27 cellular contexts compared by ENCODE assay signal in genomic region chr16:62224810-62225209, GRCh38.
"Had no signal": no experiment of that assay in that cellular context is flagged by ENCODE, and none has a peak within 500 bp of the region (broad histone marks: within the 10 kb centered on the region; RNA-seq: fewer than 3 reads in every experiment).

No MANE protein-coding gene starts in this region.

- H3K27me3 Mint-ChIP-seq: activated CD4-positive, alpha-beta memory T cell treated with anti-CD3 and anti-CD28 coated beads, Interleukin-2, amount 10 ng/mL, durations not matched to agents 7 days and 5 days; activated CD4-positive, alpha-beta T cell treated with anti-CD3 and anti-CD28 coated beads, Interleukin-2, amount 10 ng/mL, durations not matched to agents 7 days and 5 days; activated naive CD4-positive, alpha-beta T cell treated with anti-CD3 and anti-CD28 coated beads, Interleukin-2, amount 50 U/mL, for 24 hours; activated naive CD8-positive, alpha-beta T cell treated with anti-CD3 and anti-CD28 coated beads for 36 hours; activated naive CD8-positive, alpha-beta T cell treated with anti-CD3 and anti-CD28 coated beads, Interleukin-2, amount 50 U/mL, for 24 hours; activated T-helper 17 cell treated with anti-CD3 and anti-CD28 coated beads, Interleukin-2, amount 50 U/mL, for 72 hours; brain had no signal

- H3K4me3 Mint-ChIP-seq: activated CD4-positive, alpha-beta memory T cell treated with anti-CD3 and anti-CD28 coated beads, Interleukin-2, amount 10 ng/mL, durations not matched to agents 7 days and 5 days; activated CD4-positive, alpha-beta T cell treated with anti-CD3 and anti-CD28 coated beads, Interleukin-2, amount 10 ng/mL, durations not matched to agents 7 days and 5 days; activated naive CD4-positive, alpha-beta T cell treated with anti-CD3 and anti-CD28 coated beads for 36 hours; activated naive CD4-positive, alpha-beta T cell treated with anti-CD3 and anti-CD28 coated beads, Interleukin-2, amount 50 U/mL, for 24 hours; activated naive CD8-positive, alpha-beta T cell treated with anti-CD3 and anti-CD28 coated beads for 36 hours; activated naive CD8-positive, alpha-beta T cell treated with anti-CD3 and anti-CD28 coated beads, Interleukin-2, amount 50 U/mL, for 24 hours; activated T-cell treated with anti-CD3 and anti-CD28 coated beads, Interleukin-2, amount 50 U/mL, for 4 hours; activated T-helper 17 cell treated with anti-CD3 and anti-CD28 coated beads, Interleukin-2, amount 50 U/mL, for 72 hours had no signal

- DNase-seq: activated CD4-positive, alpha-beta memory T cell treated with anti-CD3 and anti-CD28 coated beads, Interleukin-2, amount 10 ng/mL, durations not matched to agents 7 days and 5 days; activated CD4-positive, alpha-beta T cell treated with anti-CD3 and anti-CD28 coated beads for 1 hour; activated CD4-positive, alpha-beta T cell treated with anti-CD3 and anti-CD28 coated beads for 4 hours; activated CD4-positive, alpha-beta T cell treated with anti-CD3 and anti-CD28 coated beads, Interleukin-2, amount 10 ng/mL, durations not matched to agents 7 days and 5 days; activated CD4-positive, alpha-beta T cell treated with anti-CD3 and anti-CD28 coated beads, Interleukin-2, amount 50 U/mL, for 4 hours; activated CD8-positive, alpha-beta memory T cell treated with anti-CD3 and anti-CD28 coated beads for 24 hours; activated effector memory CD4-positive, alpha-beta T cell treated with anti-CD3 and anti-CD28 coated beads, Interleukin-2, amount 50 U/mL, for 16 hours; activated naive CD4-positive, alpha-beta T cell treated with anti-CD3 and anti-CD28 coated beads for 36 hours; activated naive CD8-positive, alpha-beta T cell treated with anti-CD3 and anti-CD28 coated beads for 36 hours; activated naive CD8-positive, alpha-beta T cell treated with anti-CD3 and anti-CD28 coated beads, Interleukin-2, amount 50 U/mL, for 24 hours; activated T-cell treated with anti-CD3 and anti-CD28 coated beads, Interleukin-2, amount 50 U/mL, for 4 hours; adrenal gland; amygdala; aorta; central memory CD4-positive, alpha-beta T cell; cerebellar nuclear complex; colonic mucosa; effector CD8-positive, alpha-beta T cell; foreskin fibroblast; head of caudate nucleus; T-helper 2 cell had no signal

- H3K4me3 ChIP-seq: adrenal gland, breast epithelium, cardiac muscle cell, colonic mucosa had no signal

- H3K9me3 ChIP-seq: adrenal gland, breast epithelium, colonic mucosa had no signal

- H3K36me3 ChIP-seq: adrenal gland, breast epithelium, cardiac muscle cell, colonic mucosa had no signal

- H3K27me3 ChIP-seq: adrenal gland, breast epithelium, cardiac muscle cell, colonic mucosa had no signal

- H3K27ac Mint-ChIP-seq: activated CD4-positive, alpha-beta memory T cell treated with anti-CD3 and anti-CD28 coated beads, Interleukin-2, amount 10 ng/mL, durations not matched to agents 7 days and 5 days; activated CD4-positive, alpha-beta T cell treated with anti-CD3 and anti-CD28 coated beads, Interleukin-2, amount 10 ng/mL, durations not matched to agents 7 days and 5 days; activated naive CD4-positive, alpha-beta T cell treated with anti-CD3 and anti-CD28 coated beads for 36 hours; activated naive CD4-positive, alpha-beta T cell treated with anti-CD3 and anti-CD28 coated beads, Interleukin-2, amount 50 U/mL, for 24 hours; activated naive CD8-positive, alpha-beta T cell treated with anti-CD3 and anti-CD28 coated beads for 36 hours; activated naive CD8-positive, alpha-beta T cell treated with anti-CD3 and anti-CD28 coated beads, Interleukin-2, amount 50 U/mL, for 24 hours; activated T-helper 17 cell treated with anti-CD3 and anti-CD28 coated beads, Interleukin-2, amount 50 U/mL, for 72 hours had no signal

- H3K4me1 ChIP-seq: adrenal gland, breast epithelium, colonic mucosa had no signal

- H3K4me1 Mint-ChIP-seq: activated CD4-positive, alpha-beta memory T cell treated with anti-CD3 and anti-CD28 coated beads, Interleukin-2, amount 10 ng/mL, durations not matched to agents 7 days and 5 days; activated CD4-positive, alpha-beta T cell treated with anti-CD3 and anti-CD28 coated beads, Interleukin-2, amount 10 ng/mL, durations not matched to agents 7 days and 5 days; activated naive CD4-positive, alpha-beta T cell treated with anti-CD3 and anti-CD28 coated beads, Interleukin-2, amount 50 U/mL, for 24 hours; activated naive CD8-positive, alpha-beta T cell treated with anti-CD3 and anti-CD28 coated beads for 36 hours; activated naive CD8-positive, alpha-beta T cell treated with anti-CD3 and anti-CD28 coated beads, Interleukin-2, amount 50 U/mL, for 24 hours; activated T-helper 17 cell treated with anti-CD3 and anti-CD28 coated beads, Interleukin-2, amount 50 U/mL, for 72 hours; brain had no signal

- ATAC-seq: activated naive CD8-positive, alpha-beta T cell treated with anti-CD3 and anti-CD28 coated beads, Interleukin-2, amount 50 U/mL, for 24 hours; activated T-cell treated with anti-CD3 and anti-CD28 coated beads, Interleukin-2, amount 50 U/mL, for 4 hours; activated T-helper 17 cell treated with anti-CD3 and anti-CD28 coated beads, Interleukin-2, amount 50 U/mL, for 72 hours; esophagus mucosa had no signal

- H3K9me3 Mint-ChIP-seq: activated CD4-positive, alpha-beta T cell treated with anti-CD3 and anti-CD28 coated beads, Interleukin-2, amount 10 ng/mL, durations not matched to agents 7 days and 5 days; brain had no signal

- H3K36me3 Mint-ChIP-seq: activated naive CD4-positive, alpha-beta T cell treated with anti-CD3 and anti-CD28 coated beads, Interleukin-2, amount 50 U/mL, for 24 hours; activated naive CD8-positive, alpha-beta T cell treated with anti-CD3 and anti-CD28 coated beads for 36 hours; brain had no signal

- H3K27ac ChIP-seq: adrenal gland, breast epithelium, cardiac muscle cell, colonic mucosa had no signal
